Comparison of ENCODE assay signal across 9 cellular contexts in genomic region chr1:197519741-197520334, GRCh38.
DNase-seq lines count a peak whose midpoint lies in the region; ATAC-seq, FAIRE-seq and TF ChIP-seq lines count a peak whose summit lies in the region.
"Had no signal": no experiment of that assay in that cellular context is flagged by ENCODE, and none has a peak within 500 bp of the region (broad histone marks: within the 10 kb centered on the region; RNA-seq: fewer than 3 reads in every experiment).

No MANE protein-coding gene starts in this region.

- TF ChIP-seq CTCF in A549 (IDR thresholded peaks at IDR 0.05) = peak; percentile 50
- peak; percentile 13; the same call in 1 of the 2 replicates for TF ChIP-seq CTCF in GM12874 (IDR thresholded peaks at IDR 0.05; ENCODE audit: insufficient read depth, low read depth, low read length)
- peak; percentile 56 for TF ChIP-seq CTCF in epithelial cell of proximal tubule (conservative IDR thresholded peaks at IDR 0.05; ENCODE audit: low read depth, low read length)

- H3K9me3 Mint-ChIP-seq in immature natural killer cell = no peaks in the 10 kb centered on the region
- no peaks in the 10 kb centered on the region for H3K9me3 Mint-ChIP-seq in activated CD8-positive, alpha-beta memory T cell treated with anti-CD3 and anti-CD28 coated beads, Interleukin-2, amount 10 ng/mL, durations not matched to agents 7 days and 5 days (ENCODE audit: low read depth)

- H3K9me3 ChIP-seq in A549 = no peaks in the 10 kb centered on the region

- 97% methylated on average over 1 of the region's 1 CpG for WGBS in A549 (ENCODE audit: missing lambda C conversion rate)

- H3K27me3 Mint-ChIP-seq in immature natural killer cell (ENCODE audit: low read depth in 3 of 3) = no peaks in the 10 kb centered on the region
- no peaks in the 10 kb centered on the region for H3K27me3 Mint-ChIP-seq in activated CD8-positive, alpha-beta memory T cell treated with anti-CD3 and anti-CD28 coated beads, Interleukin-2, amount 10 ng/mL, durations not matched to agents 7 days and 5 days

- peak in 1 of 2 experiments; percentile 58; a peak in 3 of 6 replicates for ATAC-seq in A549
- ATAC-seq in GM19397 (IDR thresholded peaks at IDR 0.05; ENCODE audit: unreplicated experiment) = no peak
- ATAC-seq in activated CD8-positive, alpha-beta memory T cell treated with anti-CD3 and anti-CD28 coated beads, Interleukin-2, amount 10 ng/mL, durations not matched to agents 7 days and 5 days = no peak

- POLR2A ChIA-PET in A549 (lab: Yijun Ruan, JAX) = no interaction called here

- no peak overlapping the region for H3K4me3 ChIP-seq in A549
- H3K4me3 ChIP-seq in epithelial cell of proximal tubule (ENCODE audit: low read depth, low read length) = no peak overlapping the region

- H3K4me1 Mint-ChIP-seq in immature natural killer cell = no peaks in the 10 kb centered on the region
- H3K4me1 Mint-ChIP-seq in activated CD8-positive, alpha-beta memory T cell treated with anti-CD3 and anti-CD28 coated beads, Interleukin-2, amount 10 ng/mL, durations not matched to agents 7 days and 5 days = peaks cover 2% of the 10 kb centered on the region

- TF ChIP-seq POLR2A in A549 (IDR thresholded peaks at IDR 0.05; ENCODE audit: low read length) = no peak

- H3K4me2 ChIP-seq in A549 = no peak overlapping the region

- peak; percentile 3 to 4 for DNase-seq in A549 (ENCODE audit: low read depth in 1 of 2, low spot score in 1 of 2)
- DNase-seq in NCI-H69 (lab: John Stamatoyannopoulos, UW) = peak; percentile 62
- DNase-seq in epithelial cell of proximal tubule (ENCODE audit: low read depth) = no peak
- DNase-seq in immature natural killer cell = no peak
- DNase-seq in HuH-7.5 (ENCODE audit: low spot score) = no peak
- DNase-seq in activated CD8-positive, alpha-beta memory T cell treated with anti-CD3 and anti-CD28 coated beads, Interleukin-2, amount 10 ng/mL, durations not matched to agents 7 days and 5 days = no peak
- DNase-seq: activated CD4-positive, CD25-positive, alpha-beta regulatory T cell treated with anti-CD3 and anti-CD28 coated beads, Interleukin-2, amount 50 U/mL, for 72 hours had no signal

- H3K27ac ChIP-seq in A549 = no peak overlapping the region

- no peak overlapping the region for H3K4me3 Mint-ChIP-seq in immature natural killer cell
- H3K4me3 Mint-ChIP-seq in activated CD8-positive, alpha-beta memory T cell treated with anti-CD3 and anti-CD28 coated beads, Interleukin-2, amount 10 ng/mL, durations not matched to agents 7 days and 5 days = no peak overlapping the region

- no peak for TF ChIP-seq EP300 in A549 (IDR thresholded peaks at IDR 0.05)

- TF ChIP-seq RAD21 in A549 (conservative IDR thresholded peaks at IDR 0.05 in 1 of 2, IDR thresholded peaks at IDR 0.05 in 1 of 2) = peak; percentile 28 to 30; a peak in 1 of 5 replicates

- FAIRE-seq in A549 (lab: Jason Lieb, UNC) = no peak

- H3K27ac Mint-ChIP-seq in immature natural killer cell = no peak overlapping the region
- H3K27ac Mint-ChIP-seq in activated CD8-positive, alpha-beta memory T cell treated with anti-CD3 and anti-CD28 coated beads, Interleukin-2, amount 10 ng/mL, durations not matched to agents 7 days and 5 days = no peak overlapping the region

- no peaks in the 10 kb centered on the region for H3K4me1 ChIP-seq in A549

- H3K36me3 Mint-ChIP-seq in immature natural killer cell = no peaks in the 10 kb centered on the region
- peaks cover 2% of the 10 kb centered on the region for H3K36me3 Mint-ChIP-seq in activated CD8-positive, alpha-beta memory T cell treated with anti-CD3 and anti-CD28 coated beads, Interleukin-2, amount 10 ng/mL, durations not matched to agents 7 days and 5 days

- CTCF ChIA-PET in A549 (lab: Yijun Ruan, JAX) = interaction anchor here (0.7 to 2.5 kb wide), 20 partner anchors 10 to 1170 kb away, joined by 3 to 12 read pairs (median 3); no protein-coding TSS in a partner anchor
- CTCF ChIA-PET in activated CD8-positive, alpha-beta memory T cell treated with anti-CD3 and anti-CD28 coated beads, Interleukin-2, amount 10 ng/mL, durations not matched to agents 7 days and 5 days (lab: Charles Lee) = interaction anchor here (0.6 to 2.6 kb wide), 10 partner anchors 8 to 405 kb away, joined by 3 to 17 read pairs (median 4); partner anchors contain the start of gene C1orf53

TF ChIP-seq in A549, 52 proteins besides CTCF, POLR2A, EP300 and RAD21:
- TF ChIP-seq JUNB (IDR thresholded peaks at IDR 0.05) = no peak
- TF ChIP-seq HMGXB4 (CRISPR knock-in tag; IDR thresholded peaks at IDR 0.05; ENCODE audit: borderline replicate concordance) = no peak
- no peak for TF ChIP-seq NR3C1 (IDR thresholded peaks at IDR 0.05)
- no peak for TF ChIP-seq KDM5A (IDR thresholded peaks at IDR 0.05)
- peak; percentile 24; the same call in 1 of the 3 replicates for TF ChIP-seq SMC3 (IDR thresholded peaks at IDR 0.05)

Comparison
In these comparisons a context has a peak if more than half of its experiments do, and no peak if none do; other contexts are left out.
1. DNase-seq: peak in A549 (2 of 2) and NCI-H69 (single experiment); none in epithelial cell of proximal tubule (single experiment), immature natural killer cell (0 of 3), HuH-7.5 (single experiment) and activated CD8-positive, alpha-beta memory T cell treated with anti-CD3 and anti-CD28 coated beads, Interleukin-2, amount 10 ng/mL, durations not matched to agents 7 days and 5 days (single experiment).
2. Peak in every context shown above with its lines, with median percentiles within 50 percentile points of each other: CTCF ChIP-seq.